In genomic region chr4:164012396-164013027, GRCh38 we compare ENCODE assay signal across 10 cellular contexts.
DNase-seq lines count a peak whose midpoint lies in the region; ATAC-seq and TF ChIP-seq lines count a peak whose summit lies in the region.
"Had no signal": no experiment of that assay in that cellular context is flagged by ENCODE, and none has a peak within 500 bp of the region (broad histone marks: within the 10 kb centered on the region; RNA-seq: fewer than 3 reads in every experiment).

No MANE protein-coding gene starts in this region.

- H3K4me1 Mint-ChIP-seq in CD4-positive, CD25-positive, alpha-beta regulatory T cell = no peaks in the 10 kb centered on the region
- H3K4me1 Mint-ChIP-seq in T-helper 17 cell = peaks cover 6% of the 10 kb centered on the region

- peak in 1 of 9 donors; percentile 8 for TF ChIP-seq CTCF in heart right ventricle (IDR thresholded peaks at IDR 0.05)

- H3K9me3 Mint-ChIP-seq in CD4-positive, CD25-positive, alpha-beta regulatory T cell = peaks cover 0 to 7% (median 0%) of the 10 kb centered on the region in 7 donors

- H3K27ac ChIP-seq in CD4-positive, CD25-positive, alpha-beta regulatory T cell (ENCODE audit: insufficient read depth, low read length, poor library complexity, severe bottlenecking) = no peak overlapping the region
- H3K27ac ChIP-seq in heart right ventricle = no peak overlapping the region
- H3K27ac ChIP-seq: skin epidermis had no signal

- H3K27me3 ChIP-seq in CD4-positive, CD25-positive, alpha-beta regulatory T cell (ENCODE audit: control insufficient read depth, insufficient read depth, low read length) = no peaks in the 10 kb centered on the region
- no peaks in the 10 kb centered on the region for H3K27me3 ChIP-seq in heart right ventricle

- intact Hi-C loops in heart right ventricle (cut with DNase I) = no loop called here

- H3K4me3 ChIP-seq in CD4-positive, CD25-positive, alpha-beta regulatory T cell (ENCODE audit: low read depth, low read length) = no peak overlapping the region
- H3K4me3 ChIP-seq in heart right ventricle = no peak overlapping the region
- H3K4me3 ChIP-seq: skin epidermis had no signal

- H3K4me3 Mint-ChIP-seq in CD4-positive, CD25-positive, alpha-beta regulatory T cell = no peak overlapping the region
- no peak overlapping the region for H3K4me3 Mint-ChIP-seq in T-helper 17 cell
- H3K4me3 Mint-ChIP-seq: activated naive CD8-positive, alpha-beta T cell had no signal

- no peaks in the 10 kb centered on the region for H3K27me3 Mint-ChIP-seq in CD4-positive, CD25-positive, alpha-beta regulatory T cell
- no peaks in the 10 kb centered on the region for H3K27me3 Mint-ChIP-seq in T-helper 17 cell
- H3K27me3 Mint-ChIP-seq: activated naive CD8-positive, alpha-beta T cell had no signal

- H3K36me3 Mint-ChIP-seq in CD4-positive, CD25-positive, alpha-beta regulatory T cell = no peaks in the 10 kb centered on the region
- H3K36me3 Mint-ChIP-seq in T-helper 17 cell (ENCODE audit: low read depth) = no peaks in the 10 kb centered on the region
- H3K36me3 Mint-ChIP-seq: activated naive CD8-positive, alpha-beta T cell had no signal

- 5% methylated on average over 3 of the region's 3 CpGs for WGBS in heart right ventricle, 2 donors

- no peaks in the 10 kb centered on the region for H3K4me1 ChIP-seq in CD4-positive, CD25-positive, alpha-beta regulatory T cell (ENCODE audit: control insufficient read depth, insufficient read depth, low read length, poor library complexity, severe bottlenecking)
- H3K4me1 ChIP-seq in heart right ventricle = no peaks in the 10 kb centered on the region

- ATAC-seq in CD4-positive, CD25-positive, alpha-beta regulatory T cell (ENCODE audit: low read depth in 2 of 2) = no peak
- peak; percentile 74 for ATAC-seq in GM19035 (IDR thresholded peaks at IDR 0.05; ENCODE audit: unreplicated experiment)
- peak; percentile 41 for ATAC-seq in T-helper 17 cell
- ATAC-seq in heart right ventricle = no peak

- no peaks in the 10 kb centered on the region for H3K36me3 ChIP-seq in CD4-positive, CD25-positive, alpha-beta regulatory T cell (ENCODE audit: control insufficient read depth, insufficient read depth, low read length)
- H3K36me3 ChIP-seq in heart right ventricle = no peaks in the 10 kb centered on the region

- no peaks in the 10 kb centered on the region for H3K9me3 ChIP-seq in CD4-positive, CD25-positive, alpha-beta regulatory T cell (ENCODE audit: control insufficient read depth in 2 of 2, low read length in 2 of 2)
- no peaks in the 10 kb centered on the region for H3K9me3 ChIP-seq in T-helper 17 cell (ENCODE audit: control insufficient read depth, low read length, poor library complexity, severe bottlenecking)
- peaks cover 0 to 26% (median 0%) of the 10 kb centered on the region in 11 donors for H3K9me3 ChIP-seq in heart right ventricle

- peak in 2 of 3 donors; percentile 1 to 6 for DNase-seq in CD4-positive, CD25-positive, alpha-beta regulatory T cell
- DNase-seq in HT1080 (ENCODE audit: low read depth) = peak; percentile 39
- no peak for DNase-seq in T-helper 17 cell
- peak; percentile 17 for DNase-seq in kidney tubule cell (ENCODE audit: low spot score)
- no peak for DNase-seq in occipital lobe (lab: John Stamatoyannopoulos, UW)
- DNase-seq in NCI-H2227 treated with DMSO at 0.1 percent for 48 hours (lab: John Stamatoyannopoulos, UW) = no peak
- no peak for DNase-seq in heart right ventricle

- no peak overlapping the region for H3K27ac Mint-ChIP-seq in CD4-positive, CD25-positive, alpha-beta regulatory T cell
- no peak overlapping the region for H3K27ac Mint-ChIP-seq in T-helper 17 cell
- H3K27ac Mint-ChIP-seq: activated naive CD8-positive, alpha-beta T cell had no signal

Comparison
In these comparisons a context has a peak if more than half of its experiments do, and no peak if none do; other contexts are left out.
1. ATAC-seq: peak in GM19035 (single experiment) and T-helper 17 cell (single experiment); none in CD4-positive, CD25-positive, alpha-beta regulatory T cell (0 of 2) and heart right ventricle (0 of 8).
2. DNase-seq: peak in CD4-positive, CD25-positive, alpha-beta regulatory T cell (2 of 3), HT1080 (single experiment) and kidney tubule cell (single experiment); none in T-helper 17 cell (0 of 3), occipital lobe (single experiment), NCI-H2227 treated with DMSO at 0.1 percent for 48 hours (single experiment) and heart right ventricle (0 of 2).